In the genomic region with DNA sequence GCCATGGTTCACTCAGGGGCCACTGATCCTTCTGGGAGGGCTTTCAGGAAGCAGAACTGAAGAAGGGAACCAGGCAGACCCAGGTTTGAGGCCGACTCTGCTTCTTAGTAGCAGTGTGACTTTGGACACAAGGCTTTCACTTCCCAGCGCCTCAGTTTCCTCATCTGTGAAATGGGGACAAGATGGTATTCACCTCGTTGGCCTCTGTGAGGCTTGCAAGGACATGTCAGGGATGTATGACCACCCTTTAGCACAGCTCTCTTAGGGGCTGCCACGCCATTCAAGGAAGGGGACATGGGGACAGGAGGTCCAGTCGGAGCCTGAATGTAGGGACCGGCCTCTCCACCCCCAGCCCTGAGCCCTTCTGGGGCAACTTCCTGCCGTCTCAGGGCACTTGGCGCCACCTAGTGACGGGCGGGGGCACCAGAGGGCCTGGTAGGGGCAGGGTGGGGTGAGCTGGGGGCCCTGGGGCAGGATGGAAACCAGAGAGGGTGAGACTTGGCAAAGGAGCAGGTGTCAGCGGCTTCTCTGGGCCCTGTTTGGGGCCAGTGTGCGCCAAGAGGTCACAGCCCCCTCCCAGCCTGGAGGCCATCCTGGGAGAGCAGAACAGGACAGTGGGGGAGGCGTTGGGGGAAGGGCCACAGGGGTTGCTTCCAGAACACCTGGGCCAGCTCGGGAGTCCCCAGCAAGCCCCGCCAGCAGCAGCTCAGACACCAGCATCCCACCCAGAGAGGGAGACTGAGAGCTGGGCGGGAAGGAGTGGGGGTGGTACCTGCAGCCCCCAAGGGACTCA, we compare ENCODE assay signal across 8 cellular contexts.
A peak's percentile ranks its signal among the peaks of the same experiment; 100 is the strongest.
DNase-seq lines count a peak whose midpoint lies in the region; ATAC-seq and TF ChIP-seq lines count a peak whose summit lies in the region.

No MANE protein-coding gene starts in this region.

- H3K4me3 Mint-ChIP-seq in CD14-positive monocyte (no peak overlapping the region), T-cell (no peak overlapping the region)
- H3K4me3 Mint-ChIP-seq in activated naive CD8-positive, alpha-beta T cell treated with anti-CD3 and anti-CD28 coated beads, Interleukin-2, amount 50 U/mL, for 24 hours = no peak overlapping the region

- H3K27ac Mint-ChIP-seq in CD14-positive monocyte = no peak overlapping the region
- no peak overlapping the region for H3K27ac Mint-ChIP-seq in T-cell
- no peak overlapping the region for H3K27ac Mint-ChIP-seq in activated naive CD8-positive, alpha-beta T cell treated with anti-CD3 and anti-CD28 coated beads, Interleukin-2, amount 50 U/mL, for 24 hours

- peaks cover 16% of the 10 kb centered on the region for H3K4me1 Mint-ChIP-seq in CD14-positive monocyte
- H3K4me1 Mint-ChIP-seq in T-cell = peaks cover 7 to 21% (median 18%) of the 10 kb centered on the region in 3 donors
- peaks cover 23% of the 10 kb centered on the region for H3K4me1 Mint-ChIP-seq in activated naive CD8-positive, alpha-beta T cell treated with anti-CD3 and anti-CD28 coated beads, Interleukin-2, amount 50 U/mL, for 24 hours

- DNase-seq in CD14-positive monocyte (ENCODE audit: low spot score) (no peak), HEK293T (ENCODE audit: extremely low spot score) (peak; percentile 69), T-cell (peak; percentile 56 to 82 (median 72)), left colon (peak; percentile 39 to 82)
- DNase-seq in activated naive CD8-positive, alpha-beta T cell treated with anti-CD3 and anti-CD28 coated beads, Interleukin-2, amount 50 U/mL, for 24 hours = peak; percentile 85
- DNase-seq in stimulated activated CD8-positive, alpha-beta memory T cell treated with anti-CD3 and anti-CD28 coated beads, Interleukin-2, amount 100 ng/mL, for 48 hours (ENCODE audit: low read depth in 2 of 2) = peak; percentile 71

- POLR2A ChIA-PET in HEK293T (lab: Yijun Ruan, JAX) = no interaction called here
- POLR2A ChIA-PET in T-cell (lab: Charles Lee) = no interaction called here

- CTCF ChIA-PET in HEK293T (lab: Yijun Ruan, JAX) = interaction anchor here (0.7 to 0.9 kb wide), 3 partner anchors 19 to 402 kb away, joined by 3 to 4 read pairs (median 3); no protein-coding TSS in a partner anchor
- CTCF ChIA-PET in T-cell (lab: Charles Lee) = interaction anchor here (0.6 to 1.4 kb wide), 2 partner anchors 15 to 386 kb away, joined by 3 read pairs; no protein-coding TSS in a partner anchor

- H3K36me3 Mint-ChIP-seq in CD14-positive monocyte (no peaks in the 10 kb centered on the region), T-cell (no peaks in the 10 kb centered on the region)
- no peaks in the 10 kb centered on the region for H3K36me3 Mint-ChIP-seq in activated naive CD8-positive, alpha-beta T cell treated with anti-CD3 and anti-CD28 coated beads, Interleukin-2, amount 50 U/mL, for 24 hours (ENCODE audit: low read depth)

- peak; percentile 42 for TF ChIP-seq CTCF in CD14-positive monocyte (IDR thresholded peaks at IDR 0.05)

- H3K9me3 Mint-ChIP-seq in CD14-positive monocyte = no peaks in the 10 kb centered on the region
- H3K9me3 Mint-ChIP-seq in T-cell = no peaks in the 10 kb centered on the region
- H3K9me3 Mint-ChIP-seq in activated naive CD8-positive, alpha-beta T cell treated with anti-CD3 and anti-CD28 coated beads, Interleukin-2, amount 50 U/mL, for 24 hours = no peaks in the 10 kb centered on the region

- ATAC-seq in T-cell (replicated peaks in 1 of 4) = peak; percentile 84 to 92 (median 86)
- ATAC-seq in activated naive CD8-positive, alpha-beta T cell treated with anti-CD3 and anti-CD28 coated beads, Interleukin-2, amount 50 U/mL, for 24 hours = peak; percentile 75
- peak; percentile 90 for ATAC-seq in left colon
- no peak for ATAC-seq in HG03045 (IDR thresholded peaks at IDR 0.05; ENCODE audit: unreplicated experiment)
- no peak for ATAC-seq in GM21367 (IDR thresholded peaks at IDR 0.05; ENCODE audit: unreplicated experiment)

- intact Hi-C loops in CD14-positive monocyte (cut with micrococcal nuclease) (no loop called here), left colon (cut with DNase I, micrococcal nuclease) (no loop called here)

- H3K27me3 Mint-ChIP-seq in CD14-positive monocyte (ENCODE audit: low read depth in 3 of 3) (peaks cover 0 to 3% (median 3%) of the 10 kb centered on the region in 3 donors), T-cell (peaks cover 0 to 4% of the 10 kb centered on the region in 2 donors)
- peaks cover 1% of the 10 kb centered on the region for H3K27me3 Mint-ChIP-seq in activated naive CD8-positive, alpha-beta T cell treated with anti-CD3 and anti-CD28 coated beads, Interleukin-2, amount 50 U/mL, for 24 hours

TF ChIP-seq in HEK293T, 16 proteins besides CTCF, POLR2A, EP300 and RAD21:
- TF ChIP-seq FOXK2 (IDR thresholded peaks at IDR 0.05) (no peak), BHLHE40 (IDR thresholded peaks at IDR 0.05; ENCODE audit: borderline replicate concordance) (no peak), SUZ12 (IDR thresholded peaks at IDR 0.05) (no peak), HDGF (IDR thresholded peaks at IDR 0.05; ENCODE audit: borderline replicate concordance) (no peak), ELF4 (IDR thresholded peaks at IDR 0.05) (no peak), TARDBP (IDR thresholded peaks at IDR 0.05) (no peak), FOXM1 (IDR thresholded peaks at IDR 0.05; ENCODE audit: borderline replicate concordance) (no peak), ARNT (IDR thresholded peaks at IDR 0.05) (no peak), CTBP1 (IDR thresholded peaks at IDR 0.05; ENCODE audit: borderline replicate concordance) (no peak), PKNOX1 (IDR thresholded peaks at IDR 0.05) (no peak), FOXA1 (IDR thresholded peaks at IDR 0.05) (no peak), LEF1 (IDR thresholded peaks at IDR 0.05; ENCODE audit: borderline replicate concordance) (no peak), L3MBTL2 (conservative IDR thresholded peaks at IDR 0.05) (no peak), SP1 (IDR thresholded peaks at IDR 0.05) (no peak), NFRKB (IDR thresholded peaks at IDR 0.05) (no peak), ZNF384 (IDR thresholded peaks at IDR 0.05) (no peak)
TF ChIP-seq in HEK293T: peak in this region for 0.

Comparison
In these comparisons a context has a peak if more than half of its experiments do, and no peak if none do; other contexts are left out.
1. ATAC-seq: peak in T-cell (4 of 4), activated naive CD8-positive, alpha-beta T cell treated with anti-CD3 and anti-CD28 coated beads, Interleukin-2, amount 50 U/mL, for 24 hours (single experiment) and left colon (single experiment); none in HG03045 (single experiment) and GM21367 (single experiment).